17 cellular contexts compared by ENCODE assay signal in genomic region chr13:37954191-37954590, GRCh38.
A peak's percentile ranks its signal among the peaks of the same experiment; 100 is the strongest.
DNase-seq lines count a peak whose midpoint lies in the region; ATAC-seq and TF ChIP-seq lines count a peak whose summit lies in the region.
"Had no signal": no experiment of that assay in that cellular context is flagged by ENCODE, and none has a peak within 500 bp of the region (broad histone marks: within the 10 kb centered on the region; RNA-seq: fewer than 3 reads in every experiment).

No MANE protein-coding gene starts in this region.

- H3K4me2 ChIP-seq in mesendoderm (ENCODE audit: low read length), result no peak overlapping the region

- H2BK120ac ChIP-seq in mesendoderm (ENCODE audit: low read depth, low read length), result no peak overlapping the region

- H3K36me3 Mint-ChIP-seq in CD4-positive, alpha-beta T cell (ENCODE audit: low read depth), result no peaks in the 10 kb centered on the region

- no peak overlapping the region for H4K8ac ChIP-seq in mesendoderm (ENCODE audit: low read depth, low read length)

- H3K27me3 ChIP-seq in RWPE2 (ENCODE audit: insufficient read depth, poor library complexity, severe bottlenecking), result no peaks in the 10 kb centered on the region
- H3K27me3 ChIP-seq in mesendoderm (ENCODE audit: insufficient read depth, low read length, poor library complexity), result no peaks in the 10 kb centered on the region
- H3K27me3 ChIP-seq in CD4-positive, alpha-beta T cell (ENCODE audit: control insufficient read depth, insufficient read depth, low read length), result no peaks in the 10 kb centered on the region

- H3K18ac ChIP-seq in mesendoderm (ENCODE audit: low read length), result no peak overlapping the region

- H3K4me3 ChIP-seq in RWPE2 (ENCODE audit: severe bottlenecking), result no peak overlapping the region
- H3K4me3 ChIP-seq in mesendoderm (ENCODE audit: low read length), result no peak overlapping the region

- no peak overlapping the region for H3K23ac ChIP-seq in mesendoderm (ENCODE audit: low read length)

- no peak overlapping the region for H3K9ac ChIP-seq in mesendoderm (ENCODE audit: low read length)

- H3K4me1 ChIP-seq in RWPE2 (ENCODE audit: insufficient read depth, poor library complexity, severe bottlenecking) (peaks cover 26% of the 10 kb centered on the region), mesendoderm (ENCODE audit: control insufficient read depth, low read depth, low read length) (no peaks in the 10 kb centered on the region)
- H3K4me1 ChIP-seq: Caco-2 had no signal

- no peak overlapping the region for H3K4ac ChIP-seq in mesendoderm (ENCODE audit: low read depth, low read length)

- intact Hi-C loops in CD4-positive, alpha-beta T cell (cut with DNase I, micrococcal nuclease), result no loop called here

- no peak overlapping the region for H4K5ac ChIP-seq in mesendoderm (ENCODE audit: low read length)

- H3K27me3 Mint-ChIP-seq in CD4-positive, alpha-beta T cell, result no peaks in the 10 kb centered on the region

- no peaks in the 10 kb centered on the region for H3K4me1 Mint-ChIP-seq in CD4-positive, alpha-beta T cell (ENCODE audit: low read depth)

- no peaks in the 10 kb centered on the region for H3K79me1 ChIP-seq in mesendoderm (ENCODE audit: low read length)

- POLR2A ChIA-PET in CD4-positive, alpha-beta T cell (lab: Charles Lee), result no interaction called here

- no peak overlapping the region for H2BK5ac ChIP-seq in mesendoderm (ENCODE audit: low read length)

- no peaks in the 10 kb centered on the region for H3K9me3 Mint-ChIP-seq in CD4-positive, alpha-beta T cell

- no peak overlapping the region for H2AK5ac ChIP-seq in mesendoderm (ENCODE audit: low read length)

- ATAC-seq in RWPE2 (ENCODE audit: low read depth), result peak; percentile 76
- ATAC-seq in CD4-positive, alpha-beta T cell (ENCODE audit: poor library complexity), result no peak
- ATAC-seq: SK-N-SH treated with all-trans-retinoic acid at 6 μM for 48 hours had no signal

- no peak for TF ChIP-seq CTCF in RWPE2 (IDR thresholded peaks at IDR 0.05; ENCODE audit: poor library complexity, severe bottlenecking)
- no peak for TF ChIP-seq CTCF in CD4-positive, alpha-beta T cell (IDR thresholded peaks at IDR 0.05)

- no peak overlapping the region for H3K56ac ChIP-seq in mesendoderm (ENCODE audit: low read length)

- CTCF ChIA-PET in CD4-positive, alpha-beta T cell (lab: Charles Lee), result no interaction called here

- no peak overlapping the region for H3K4me3 Mint-ChIP-seq in CD4-positive, alpha-beta T cell

- H3K79me2 ChIP-seq in mesendoderm (ENCODE audit: control insufficient read depth, insufficient read depth, low read length), result no peaks in the 10 kb centered on the region

- no peaks in the 10 kb centered on the region for H3K36me3 ChIP-seq in RWPE2 (ENCODE audit: low read depth)
- H3K36me3 ChIP-seq in mesendoderm (ENCODE audit: control insufficient read depth, insufficient read depth, low read length), result no peaks in the 10 kb centered on the region

- WGBS in mesendoderm (ENCODE audit: extremely low coverage, insufficient coverage, low lambda C conversion rate), result no CpG with 5 or more reads among the region's 1 CpG

- peak overlapping the region; percentile 57 for H2BK15ac ChIP-seq in mesendoderm (replicated peaks; ENCODE audit: low read depth)

- DNase-seq in HT1080 (ENCODE audit: low read depth), result peak; percentile 12
- DNase-seq in NCI-H226, result peak; percentile 8
- no peak for DNase-seq in RWPE2 (ENCODE audit: low spot score)
- DNase-seq in mesendoderm, result no peak
- no peak for DNase-seq in GM19240 (ENCODE audit: insufficient read length, low spot score)
- no peak for DNase-seq in CD4-positive, alpha-beta T cell
- DNase-seq in SHP77 (lab: John Stamatoyannopoulos, UW), result no peak
- DNase-seq: EL, H7, Karpas-422, MV-4-11, NCI-H1436, NCI-H2029 treated with DMSO at 0.1 percent for 48 hours, NCI-H526, Right ventricle myocardium superior had no signal

- H3K9me3 ChIP-seq in RWPE2 (ENCODE audit: severe bottlenecking), result peaks cover 5% of the 10 kb centered on the region
- no peaks in the 10 kb centered on the region for H3K9me3 ChIP-seq in CD4-positive, alpha-beta T cell (ENCODE audit: control insufficient read depth, low read length)
- H3K9me3 ChIP-seq: Caco-2 had no signal

- H3K27ac ChIP-seq in RWPE2 (ENCODE audit: poor library complexity, severe bottlenecking) (peak overlapping the region; percentile 66), mesendoderm (ENCODE audit: low read depth, low read length) (no peak overlapping the region)
- no peak overlapping the region for H3K27ac ChIP-seq in CD4-positive, alpha-beta T cell (ENCODE audit: low read depth, low read length)

- no peak overlapping the region for H3K27ac Mint-ChIP-seq in CD4-positive, alpha-beta T cell

Comparison
In these comparisons a context has a peak if more than half of its experiments do, and no peak if none do; other contexts are left out.
1. DNase-seq: peak in HT1080 (single experiment) and NCI-H226 (single experiment); none in RWPE2 (single experiment), mesendoderm (single experiment), GM19240 (single experiment), CD4-positive, alpha-beta T cell (0 of 10) and SHP77 (0 of 2).